8 cellular contexts compared by ENCODE assay signal in genomic region chr3:159732172-159733111, GRCh38.
DNase-seq lines count a peak whose midpoint lies in the region; ATAC-seq and TF ChIP-seq lines count a peak whose summit lies in the region.

No MANE protein-coding gene starts in this region.

- H3K9ac ChIP-seq in stomach smooth muscle (ENCODE audit: low read length in 2 of 2): peak overlapping the region; percentile 43 to 47

- no peaks in the 10 kb centered on the region for H3K36me3 ChIP-seq in iPS DF 6.9 (ENCODE audit: control insufficient read depth, insufficient read depth, low read length)
- no peaks in the 10 kb centered on the region for H3K36me3 ChIP-seq in stomach smooth muscle (ENCODE audit: control insufficient read depth in 2 of 2, insufficient read depth in 2 of 2, low read length in 2 of 2)

- peak overlapping the region in 2 of 5 experiments; percentile 7 to 11 for H3K4me3 Mint-ChIP-seq in brain

- no CpG with 5 or more reads among the region's 6 CpGs for WGBS in iPS DF 6.9 (ENCODE audit: insufficient coverage, insufficient read length)

- H3K27ac Mint-ChIP-seq in brain: peak overlapping the region in 3 of 5 experiments; percentile 25 to 48 (median 34)

- H3K9me3 Mint-ChIP-seq in brain: no peaks in the 10 kb centered on the region

- H3K4me3 ChIP-seq in iPS DF 6.9 (ENCODE audit: low read length) (peak overlapping the region; percentile 29; the same call in 1 of the 2 replicates), stomach smooth muscle (ENCODE audit: low read length in 2 of 2) (peak overlapping the region; percentile 77 to 80)

- no peak for DNase-seq in iPS DF 6.9 (ENCODE audit: low read depth, low spot score)
- no peak for DNase-seq in retina
- DNase-seq in activated naive CD4-positive, alpha-beta T cell treated with Interleukin-2 at 50 U/mL for 16 hours: no peak

- no peak for TF ChIP-seq CTCF in brain (conservative IDR thresholded peaks at IDR 0.05)

- H3K27me3 ChIP-seq in iPS DF 6.9 (ENCODE audit: control insufficient read depth, insufficient read depth, low read length) (no peaks in the 10 kb centered on the region), stomach smooth muscle (ENCODE audit: control insufficient read depth in 1 of 2, insufficient read depth in 2 of 2, low read length in 2 of 2) (no peaks in the 10 kb centered on the region)

- no peaks in the 10 kb centered on the region; the same call in 1 of the 2 replicates for H3K4me1 ChIP-seq in iPS DF 6.9 (ENCODE audit: control insufficient read depth, insufficient read depth, low read length)
- peaks cover 3% of the 10 kb centered on the region for H3K4me1 ChIP-seq in stomach smooth muscle (ENCODE audit: control insufficient read depth, insufficient read depth, low read length)

- peaks cover 4% of the 10 kb centered on the region for H3K27me3 Mint-ChIP-seq in brain

- H3K4me1 Mint-ChIP-seq in brain: peaks cover 18% of the 10 kb centered on the region

- H3K27ac ChIP-seq in iPS DF 6.9 (ENCODE audit: low read length) (no peak overlapping the region), stomach smooth muscle (ENCODE audit: low read length) (peak overlapping the region; percentile 37)

- H3K9me3 ChIP-seq in iPS DF 6.9 (ENCODE audit: control insufficient read depth, insufficient read depth, low read length) (no peaks in the 10 kb centered on the region), stomach smooth muscle (ENCODE audit: control insufficient read depth in 2 of 2, low read length in 2 of 2) (no peaks in the 10 kb centered on the region)

- H3K36me3 Mint-ChIP-seq in brain: no peaks in the 10 kb centered on the region

- peak; percentile 47 for ATAC-seq in HG03432 (IDR thresholded peaks at IDR 0.05; ENCODE audit: unreplicated experiment)
- no peak for ATAC-seq in GM21717 (IDR thresholded peaks at IDR 0.05; ENCODE audit: unreplicated experiment)
- no peak for ATAC-seq in GM21447 (IDR thresholded peaks at IDR 0.05; ENCODE audit: unreplicated experiment)
